Comparison of ENCODE assay signal across 8 cellular contexts in genomic region chr6:132084811-132085509, GRCh38.
A peak's percentile ranks its signal among the peaks of the same experiment; 100 is the strongest.
DNase-seq lines count a peak whose midpoint lies in the region; ATAC-seq and TF ChIP-seq lines count a peak whose summit lies in the region.

No MANE protein-coding gene starts in this region.

- no CpG with 5 or more reads among the region's 3 CpGs for WGBS in mesendoderm (ENCODE audit: extremely low coverage, insufficient coverage, low lambda C conversion rate)

- H3K4me3 ChIP-seq in mesendoderm (ENCODE audit: low read length), result no peak overlapping the region

- H3K27me3 ChIP-seq in mesendoderm (ENCODE audit: insufficient read depth, low read length, poor library complexity), result no peaks in the 10 kb centered on the region

- no peak overlapping the region for H3K18ac ChIP-seq in mesendoderm (ENCODE audit: low read length)

- intact Hi-C loops in activated B cell treated with CpG ODN at 0.5 μM for 24 hours (cut with micrococcal nuclease), result no loop called here

- H3K27me3 Mint-ChIP-seq in activated B cell treated with CpG ODN at 0.5 μM for 24 hours, result no peaks in the 10 kb centered on the region
- H3K27me3 Mint-ChIP-seq in immature natural killer cell (ENCODE audit: low read depth in 3 of 3), result no peaks in the 10 kb centered on the region

- H3K4ac ChIP-seq in mesendoderm (ENCODE audit: low read depth, low read length), result no peak overlapping the region

- POLR2A ChIA-PET in activated B cell treated with CpG ODN at 0.5 μM for 24 hours (lab: Charles Lee), result no interaction called here

- no peak overlapping the region for H2BK5ac ChIP-seq in mesendoderm (ENCODE audit: low read length)

- H3K27ac ChIP-seq in mesendoderm (ENCODE audit: low read depth, low read length), result peak overlapping the region; percentile 12

- H3K9me3 Mint-ChIP-seq in activated B cell treated with CpG ODN at 0.5 μM for 24 hours (peaks cover 2% of the 10 kb centered on the region), immature natural killer cell (peaks cover 0 to 3% (median under 1%) of the 10 kb centered on the region in 6 donors)

- no peak overlapping the region for H2BK15ac ChIP-seq in mesendoderm (replicated peaks; ENCODE audit: low read depth)

- no peak overlapping the region for H3K56ac ChIP-seq in mesendoderm (ENCODE audit: low read length)

- H3K4me1 Mint-ChIP-seq in activated B cell treated with CpG ODN at 0.5 μM for 24 hours, result peaks cover 13% of the 10 kb centered on the region
- H3K4me1 Mint-ChIP-seq in immature natural killer cell, result no peaks in the 10 kb centered on the region

- no peak overlapping the region for H3K9ac ChIP-seq in mesendoderm (ENCODE audit: low read length)

- DNase-seq in GM03348 (ENCODE audit: low spot score) (peak; percentile 77), activated B cell treated with CpG ODN at 0.5 μM for 24 hours (no peak), mesendoderm (peak; percentile 81), immature natural killer cell (no peak), NCI-H748 (lab: John Stamatoyannopoulos, UW; ENCODE audit: unreplicated experiment) (no peak), NCI-H526 treated with DMSO at 0.1 percent for 48 hours (lab: John Stamatoyannopoulos, UW) (no peak), NOMO-1 treated with dmso at 0.1 percent for 144 hours (lab: John Stamatoyannopoulos, UW; ENCODE audit: unreplicated experiment) (no peak)

- no peaks in the 10 kb centered on the region for H3K36me3 ChIP-seq in mesendoderm (ENCODE audit: control insufficient read depth, insufficient read depth, low read length)

- H3K4me1 ChIP-seq in mesendoderm (ENCODE audit: control insufficient read depth, low read depth, low read length), result no peaks in the 10 kb centered on the region

- H3K27ac Mint-ChIP-seq in activated B cell treated with CpG ODN at 0.5 μM for 24 hours (no peak overlapping the region), immature natural killer cell (no peak overlapping the region)

- no peaks in the 10 kb centered on the region for H3K79me2 ChIP-seq in mesendoderm (ENCODE audit: control insufficient read depth, insufficient read depth, low read length)

- no peak overlapping the region for H3K23ac ChIP-seq in mesendoderm (ENCODE audit: low read length)

- H4K8ac ChIP-seq in mesendoderm (ENCODE audit: low read depth, low read length), result no peak overlapping the region

- no peak for TF ChIP-seq CTCF in activated B cell treated with CpG ODN at 0.5 μM for 24 hours (IDR thresholded peaks at IDR 0.05)

- no peak overlapping the region for H2BK120ac ChIP-seq in mesendoderm (ENCODE audit: low read depth, low read length)

- no peak overlapping the region for H2AK5ac ChIP-seq in mesendoderm (ENCODE audit: low read length)

- CTCF ChIA-PET in activated B cell treated with CpG ODN at 0.5 μM for 24 hours (lab: Charles Lee), result interaction anchor here (1.3 kb wide), 1 partner anchor 12 kb away, joined by 3 read pairs; no protein-coding TSS in a partner anchor

- no peak overlapping the region for H4K5ac ChIP-seq in mesendoderm (ENCODE audit: low read length)

- ATAC-seq in HG02623 (IDR thresholded peaks at IDR 0.05; ENCODE audit: unreplicated experiment) (peak; percentile 85), activated B cell treated with CpG ODN at 0.5 μM for 24 hours (ENCODE audit: low read depth) (no peak)

- no peaks in the 10 kb centered on the region for H3K79me1 ChIP-seq in mesendoderm (ENCODE audit: low read length)

- H3K4me3 Mint-ChIP-seq in activated B cell treated with CpG ODN at 0.5 μM for 24 hours (peak overlapping the region; percentile 25), immature natural killer cell (no peak overlapping the region)

- no peaks in the 10 kb centered on the region for H3K36me3 Mint-ChIP-seq in activated B cell treated with CpG ODN at 0.5 μM for 24 hours (ENCODE audit: low read depth)
- no peaks in the 10 kb centered on the region for H3K36me3 Mint-ChIP-seq in immature natural killer cell

- H3K4me2 ChIP-seq in mesendoderm (ENCODE audit: low read length), result no peak overlapping the region

Comparison
In these comparisons a context has a peak if more than half of its experiments do, and no peak if none do; other contexts are left out.
1. DNase-seq: peak in GM03348 (single experiment) and mesendoderm (single experiment); none in activated B cell treated with CpG ODN at 0.5 μM for 24 hours (single experiment), immature natural killer cell (0 of 3), NCI-H748 (single experiment), NCI-H526 treated with DMSO at 0.1 percent for 48 hours (single experiment) and NOMO-1 treated with dmso at 0.1 percent for 144 hours (single experiment).